In genomic region chr12:49018282-49019119, GRCh38 we compare ENCODE assay signal across 8 cellular contexts. TPM values are rescaled to one million over a fixed set of nuclear protein-coding genes. Genes with fewer than 3 reads are reported as not detected.
DNase-seq lines count a peak whose midpoint lies in the region; ATAC-seq and TF ChIP-seq lines count a peak whose summit lies in the region.

Gene PRKAG1, minus strand, starts transcription at chr12:49018776. Its CDS starts 36 bp downstream, at chr12:49018740.

- DNase-seq in AG09319 (ENCODE audit: extremely low read depth, low read depth), result peak; percentile 95
- DNase-seq in NCI-H226, result peak; percentile 97
- DNase-seq in WTC11 (ENCODE audit: low spot score), result peak; percentile 97
- DNase-seq in cardiac fibroblast (ENCODE audit: low read depth in 2 of 2), result peak; percentile 98 to 99
- DNase-seq in immature natural killer cell, result peak; percentile 99
- DNase-seq in spleen, result peak; percentile 99

- ATAC-seq in HG03196 (IDR thresholded peaks at IDR 0.05; ENCODE audit: unreplicated experiment), result peak; percentile 90
- ATAC-seq in WTC11, result peak; percentile 94

- intact Hi-C loops in spleen (cut with DNase I; ENCODE audit: low total_unique reads), result no loop called here

- peak within 1 kb of the TSS; percentile 75 to 93 for H3K4me3 ChIP-seq in cardiac fibroblast (replicated peaks in 1 of 2; ENCODE audit: low read depth in 2 of 2, low read length in 2 of 2)
- H3K4me3 ChIP-seq in spleen, result peak within 1 kb of the TSS; percentile 66 to 91 (median 76)

- H3K9me3 Mint-ChIP-seq in WTC11, result no peaks in the 10 kb centered on the region
- no peaks in the 10 kb centered on the region for H3K9me3 Mint-ChIP-seq in immature natural killer cell

- POLR2A ChIA-PET in WTC11 (lab: Charles Lee), result interaction anchor here (0.5 to 1.5 kb wide), 3 partner anchors 22 to 257 kb away, joined by 3 to 6 read pairs (median 5); no protein-coding TSS in a partner anchor

- H3K9me3 ChIP-seq in spleen, result no peaks in the 10 kb centered on the region

- H3K27ac Mint-ChIP-seq in WTC11 (peak within 1 kb of the TSS; percentile 99), immature natural killer cell (peak within 1 kb of the TSS; percentile 96 to 100 (median 100))

- H3K4me1 ChIP-seq in spleen, result peaks cover 7 to 63% (median 30%) of the 10 kb centered on the region in 6 donors

- peak within 1 kb of the TSS; percentile 93 to 98 (median 96) for H3K27ac ChIP-seq in spleen

- H3K27me3 Mint-ChIP-seq in WTC11 (ENCODE audit: low read depth), result peaks cover 6% of the 10 kb centered on the region
- peaks cover 16 to 25% (median 23%) of the 10 kb centered on the region in 3 donors for H3K27me3 Mint-ChIP-seq in immature natural killer cell (ENCODE audit: low read depth in 3 of 3)

- TF ChIP-seq CTCF in AG09319 (IDR thresholded peaks at IDR 0.05; ENCODE audit: low read depth, low read length) (peak; percentile 62), WTC11 (IDR thresholded peaks at IDR 0.05) (no peak), cardiac fibroblast (IDR thresholded peaks at IDR 0.05; ENCODE audit: low read depth, low read length) (peak; percentile 51), spleen (IDR thresholded peaks at IDR 0.05 in 8 of 11, conservative IDR thresholded peaks at IDR 0.05 in 3 of 11) (peak; percentile 21 to 76 (median 51))

- peak; percentile 93 for TF ChIP-seq POLR2A in GM18951 (IDR thresholded peaks at IDR 0.05; ENCODE audit: extremely low read depth, insufficient read depth, insufficient read length)
- TF ChIP-seq POLR2A in spleen (IDR thresholded peaks at IDR 0.05), result peak; percentile 37 to 82 (median 62)

- H3K4me1 Mint-ChIP-seq in WTC11 (peaks cover 16% of the 10 kb centered on the region), immature natural killer cell (peaks cover 39 to 58% of the 10 kb centered on the region in 2 donors)

- H3K4me3 Mint-ChIP-seq in WTC11 (peak within 1 kb of the TSS; percentile 91), immature natural killer cell (peak within 1 kb of the TSS; percentile 92 to 98 (median 97))

- no peaks in the 10 kb centered on the region for H3K27me3 ChIP-seq in spleen (replicated peaks in 1 of 7)

- H3K36me3 Mint-ChIP-seq in WTC11 (peaks cover 17% of the 10 kb centered on the region), immature natural killer cell (peaks cover 6 to 24% (median 19%) of the 10 kb centered on the region in 3 donors)

- CTCF ChIA-PET in WTC11 (lab: Charles Lee), result interaction anchor here (0.6 to 4.1 kb wide), 19 partner anchors 9 to 229 kb away, joined by 3 to 98 read pairs (median 6); partner anchors contain the start of genes ADCY6, ARF3, DDN and WNT10B

- 0 to 1% (median 0%) methylated on average over 42 to 59 of the region's 59 CpGs for WGBS in spleen, 5 donors

- peaks cover 0 to 35% (median 28%) of the 10 kb centered on the region in 6 donors for H3K36me3 ChIP-seq in spleen

- in situ Hi-C loops in GM18951 (cut with MboI; ENCODE audit: low sequenced_read_pairs, unreplicated experiment), result no loop called here

TF ChIP-seq in WTC11, 78 proteins besides CTCF, POLR2A, EP300 and RAD21 (continues in another document):
- TF ChIP-seq SP1 (CRISPR knock-in tag; conservative IDR thresholded peaks at IDR 0.05) (peak; percentile 95), ZNF232 (CRISPR knock-in tag; IDR thresholded peaks at IDR 0.05) (peak; percentile 71; the same call in 1 of the 2 replicates), ZNF423 (CRISPR knock-in tag; IDR thresholded peaks at IDR 0.05) (no peak), ZNF219 (CRISPR knock-in tag; IDR thresholded peaks at IDR 0.05; ENCODE audit: borderline replicate concordance) (no peak), CBFB (CRISPR knock-in tag; IDR thresholded peaks at IDR 0.05; ENCODE audit: low read depth) (0 out of 2 replicates have a peak, but pooled peaks have one; percentile 76), NR3C1 (CRISPR knock-in tag; conservative IDR thresholded peaks at IDR 0.05; ENCODE audit: low read depth) (0 out of 2 replicates have a peak, but pooled peaks have one; percentile 63), JAZF1 (CRISPR knock-in tag; IDR thresholded peaks at IDR 0.05) (no peak), SMAD3 (CRISPR knock-in tag; IDR thresholded peaks at IDR 0.05; ENCODE audit: borderline replicate concordance) (no peak), ATF1 (CRISPR knock-in tag; IDR thresholded peaks at IDR 0.05) (0 out of 2 replicates have a peak, but pooled peaks have one; percentile 29), JUN (CRISPR knock-in tag; IDR thresholded peaks at IDR 0.05) (0 out of 2 replicates have a peak, but pooled peaks have one; percentile 30), NFATC4 (CRISPR knock-in tag; IDR thresholded peaks at IDR 0.05) (peak; percentile 30; the same call in 1 of the 2 replicates), USF1 (CRISPR knock-in tag; IDR thresholded peaks at IDR 0.05) (peak; percentile 41; the same call in 1 of the 2 replicates), ZNF416 (CRISPR knock-in tag; IDR thresholded peaks at IDR 0.05) (0 out of 2 replicates have a peak, but pooled peaks have one; percentile 34), SMAD4 (CRISPR knock-in tag; IDR thresholded peaks at IDR 0.05) (no peak), PRRX2 (CRISPR knock-in tag; IDR thresholded peaks at IDR 0.05) (no peak), FOXJ3 (CRISPR knock-in tag; IDR thresholded peaks at IDR 0.05; ENCODE audit: borderline replicate concordance) (no peak), HMGA2 (CRISPR knock-in tag; IDR thresholded peaks at IDR 0.05) (no peak)
- TF ChIP-seq, protein P1, sequence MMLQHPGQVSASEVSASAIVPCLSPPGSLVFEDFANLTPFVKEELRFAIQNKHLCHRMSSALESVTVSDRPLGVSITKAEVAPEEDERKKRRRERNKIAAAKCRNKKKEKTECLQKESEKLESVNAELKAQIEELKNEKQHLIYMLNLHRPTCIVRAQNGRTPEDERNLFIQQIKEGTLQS (CRISPR knock-in tag; conservative IDR thresholded peaks at IDR 0.05), result no peak
- TF ChIP-seq, protein P2, sequence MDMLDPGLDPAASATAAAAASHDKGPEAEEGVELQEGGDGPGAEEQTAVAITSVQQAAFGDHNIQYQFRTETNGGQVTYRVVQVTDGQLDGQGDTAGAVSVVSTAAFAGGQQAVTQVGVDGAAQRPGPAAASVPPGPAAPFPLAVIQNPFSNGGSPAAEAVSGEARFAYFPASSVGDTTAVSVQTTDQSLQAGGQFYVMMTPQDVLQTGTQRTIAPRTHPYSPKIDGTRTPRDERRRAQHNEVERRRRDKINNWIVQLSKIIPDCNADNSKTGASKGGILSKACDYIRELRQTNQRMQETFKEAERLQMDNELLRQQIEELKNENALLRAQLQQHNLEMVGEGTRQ (CRISPR knock-in tag; IDR thresholded peaks at IDR 0.05), result peak; percentile 37; the same call in 1 of the 2 replicates
- TF ChIP-seq, protein P3, sequence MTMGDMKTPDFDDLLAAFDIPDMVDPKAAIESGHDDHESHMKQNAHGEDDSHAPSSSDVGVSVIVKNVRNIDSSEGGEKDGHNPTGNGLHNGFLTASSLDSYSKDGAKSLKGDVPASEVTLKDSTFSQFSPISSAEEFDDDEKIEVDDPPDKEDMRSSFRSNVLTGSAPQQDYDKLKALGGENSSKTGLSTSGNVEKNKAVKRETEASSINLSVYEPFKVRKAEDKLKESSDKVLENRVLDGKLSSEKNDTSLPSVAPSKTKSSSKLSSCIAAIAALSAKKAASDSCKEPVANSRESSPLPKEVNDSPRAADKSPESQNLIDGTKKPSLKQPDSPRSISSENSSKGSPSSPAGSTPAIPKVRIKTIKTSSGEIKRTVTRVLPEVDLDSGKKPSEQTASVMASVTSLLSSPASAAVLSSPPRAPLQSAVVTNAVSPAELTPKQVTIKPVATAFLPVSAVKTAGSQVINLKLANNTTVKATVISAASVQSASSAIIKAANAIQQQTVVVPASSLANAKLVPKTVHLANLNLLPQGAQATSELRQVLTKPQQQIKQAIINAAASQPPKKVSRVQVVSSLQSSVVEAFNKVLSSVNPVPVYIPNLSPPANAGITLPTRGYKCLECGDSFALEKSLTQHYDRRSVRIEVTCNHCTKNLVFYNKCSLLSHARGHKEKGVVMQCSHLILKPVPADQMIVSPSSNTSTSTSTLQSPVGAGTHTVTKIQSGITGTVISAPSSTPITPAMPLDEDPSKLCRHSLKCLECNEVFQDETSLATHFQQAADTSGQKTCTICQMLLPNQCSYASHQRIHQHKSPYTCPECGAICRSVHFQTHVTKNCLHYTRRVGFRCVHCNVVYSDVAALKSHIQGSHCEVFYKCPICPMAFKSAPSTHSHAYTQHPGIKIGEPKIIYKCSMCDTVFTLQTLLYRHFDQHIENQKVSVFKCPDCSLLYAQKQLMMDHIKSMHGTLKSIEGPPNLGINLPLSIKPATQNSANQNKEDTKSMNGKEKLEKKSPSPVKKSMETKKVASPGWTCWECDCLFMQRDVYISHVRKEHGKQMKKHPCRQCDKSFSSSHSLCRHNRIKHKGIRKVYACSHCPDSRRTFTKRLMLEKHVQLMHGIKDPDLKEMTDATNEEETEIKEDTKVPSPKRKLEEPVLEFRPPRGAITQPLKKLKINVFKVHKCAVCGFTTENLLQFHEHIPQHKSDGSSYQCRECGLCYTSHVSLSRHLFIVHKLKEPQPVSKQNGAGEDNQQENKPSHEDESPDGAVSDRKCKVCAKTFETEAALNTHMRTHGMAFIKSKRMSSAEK (CRISPR knock-in tag; IDR thresholded peaks at IDR 0.05; ENCODE audit: borderline replicate concordance), result peak; percentile 30; the same call in 1 of the 2 replicates

RNA-seq across cellular contexts. Expression of gene PRKAG1, which starts in this region (rescaled TPM):
- total RNA-seq in WTC11 (2021), result 37.9 to 41.6 TPM (median 38.0 TPM) in 3 replicates
- 10 to 100 TPM; 58.5 to 75.3 (median 69.1) TPM for polyA plus RNA-seq in immature natural killer cell
- total RNA-seq in spleen, result 10 to 100 TPM; 40.2 to 47.2 (median 44.6) TPM
- 10 to 100 TPM; 34.1 to 41.4 (median 39.8) TPM for polyA plus RNA-seq in spleen

Comparison
In these comparisons a context has a peak if more than half of its experiments do, and no peak if none do; other contexts are left out.
1. Peak in every context shown above with its lines: DNase-seq, ATAC-seq, H3K4me3 ChIP-seq and H3K27ac ChIP-seq.